Comparison of ENCODE assay signal across 7 cellular contexts in genomic region chr19:19627716-19628498, GRCh38.
DNase-seq lines count a peak whose midpoint lies in the region; ATAC-seq and TF ChIP-seq lines count a peak whose summit lies in the region.

TSS of gene LPAR2 (minus strand) at chr19:19628220. CDS start at chr19:19627275, 945 bp downstream.

- H3K4me3 ChIP-seq in iPS-20b (ENCODE audit: low read length) = peak within 1 kb of the TSS; percentile 92

- H3K27ac ChIP-seq in iPS-20b (ENCODE audit: low read length) = peak within 1 kb of the TSS; percentile 70

- peak within 1 kb of the TSS; percentile 91 for H3K27ac Mint-ChIP-seq in activated naive CD8-positive, alpha-beta T cell treated with anti-CD3 and anti-CD28 coated beads, Interleukin-2, amount 50 U/mL, for 24 hours

- H3K4me1 ChIP-seq in iPS-20b (ENCODE audit: insufficient read depth, low read length) = peaks cover 14% of the 10 kb centered on the region; the same call in 1 of the 2 replicates

- peak; percentile 31 for TF ChIP-seq POLR2A in GM18526 (IDR thresholded peaks at IDR 0.05; ENCODE audit: extremely low read depth, insufficient read length)

- ATAC-seq in HG03108 (IDR thresholded peaks at IDR 0.05; ENCODE audit: unreplicated experiment) (peak; percentile 64), SK-N-SH treated with all-trans-retinoic acid at 6 μM for 48 hours (peak; percentile 59)
- peak; percentile 68 for ATAC-seq in activated naive CD8-positive, alpha-beta T cell treated with anti-CD3 and anti-CD28 coated beads, Interleukin-2, amount 50 U/mL, for 24 hours

- no peaks in the 10 kb centered on the region for H3K9me3 ChIP-seq in iPS-20b (ENCODE audit: insufficient read depth, low read depth, low read length)

- H3K27me3 Mint-ChIP-seq in activated naive CD8-positive, alpha-beta T cell treated with anti-CD3 and anti-CD28 coated beads, Interleukin-2, amount 50 U/mL, for 24 hours = no peaks in the 10 kb centered on the region

- DNase-seq in activated naive CD8-positive, alpha-beta T cell treated with anti-CD3 and anti-CD28 coated beads, Interleukin-2, amount 50 U/mL, for 24 hours = peak; percentile 70
- DNase-seq in stimulated activated CD4-positive, alpha-beta T cell treated with anti-CD3 and anti-CD28 coated beads, Interleukin-1b, Interleukin-23, amount 100 ng/mL, for 48 hours = peak; percentile 60
- no peak for DNase-seq in SIG-M5 (lab: John Stamatoyannopoulos, UW)

- H3K4me1 Mint-ChIP-seq in activated naive CD8-positive, alpha-beta T cell treated with anti-CD3 and anti-CD28 coated beads, Interleukin-2, amount 50 U/mL, for 24 hours = peaks cover 22% of the 10 kb centered on the region

- H3K9me3 Mint-ChIP-seq in activated naive CD8-positive, alpha-beta T cell treated with anti-CD3 and anti-CD28 coated beads, Interleukin-2, amount 50 U/mL, for 24 hours = no peaks in the 10 kb centered on the region

- H3K27me3 ChIP-seq in iPS-20b (ENCODE audit: insufficient read depth, low read length) = no peaks in the 10 kb centered on the region

- peak within 1 kb of the TSS; percentile 88; the same call in 1 of the 2 replicates for H3K9ac ChIP-seq in iPS-20b (ENCODE audit: low read depth, low read length)

- peaks cover 23% of the 10 kb centered on the region for H3K36me3 ChIP-seq in iPS-20b (ENCODE audit: insufficient read depth, low read depth, low read length)

- peaks cover 11% of the 10 kb centered on the region for H3K36me3 Mint-ChIP-seq in activated naive CD8-positive, alpha-beta T cell treated with anti-CD3 and anti-CD28 coated beads, Interleukin-2, amount 50 U/mL, for 24 hours (ENCODE audit: low read depth)

- peak within 1 kb of the TSS; percentile 85 for H3K4me3 Mint-ChIP-seq in activated naive CD8-positive, alpha-beta T cell treated with anti-CD3 and anti-CD28 coated beads, Interleukin-2, amount 50 U/mL, for 24 hours

TF ChIP-seq in SK-N-SH treated with all-trans-retinoic acid at 6 μM for 48 hours, 23 proteins besides CTCF, POLR2A, EP300 and RAD21:
- TF ChIP-seq BACH2 (CRISPR knock-in tag; IDR thresholded peaks at IDR 0.05; ENCODE audit: borderline replicate concordance) (no peak), OSR1 (CRISPR knock-in tag; IDR thresholded peaks at IDR 0.05) (no peak), CSDC2 (CRISPR knock-in tag; IDR thresholded peaks at IDR 0.05) (no peak)
